In genomic region chr7:30155481-30155880, GRCh38 we compare ENCODE assay signal across 31 cellular contexts. TPM values are rescaled to one million over a fixed set of nuclear protein-coding genes. Genes with fewer than 3 reads are reported as not detected.
A peak's percentile ranks its signal among the peaks of the same experiment; 100 is the strongest.
DNase-seq lines count a peak whose midpoint lies in the region; ATAC-seq, FAIRE-seq and TF ChIP-seq lines count a peak whose summit lies in the region.
"Had no signal": no experiment of that assay in that cellular context is flagged by ENCODE, and none has a peak within 500 bp of the region (broad histone marks: within the 10 kb centered on the region; RNA-seq: fewer than 3 reads in every experiment).

No MANE protein-coding gene starts in this region.

- no peak overlapping the region for H4K91ac ChIP-seq in trophoblast cell (ENCODE audit: low read depth, low read length)

- H3K27ac Mint-ChIP-seq in activated naive CD8-positive, alpha-beta T cell treated with anti-CD3 and anti-CD28 coated beads, Interleukin-2, amount 10 ng/mL, durations not matched to agents 7 days and 5 days: no peak overlapping the region
- no peak overlapping the region for H3K27ac Mint-ChIP-seq in activated naive CD8-positive, alpha-beta T cell treated with anti-CD3 and anti-CD28 coated beads for 36 hours
- H3K27ac Mint-ChIP-seq in astrocyte (ENCODE audit: unreplicated experiment): peak overlapping the region; percentile 47
- H3K27ac Mint-ChIP-seq: activated naive CD4-positive, alpha-beta T cell treated with anti-CD3 and anti-CD28 coated beads for 36 hours; progenitor cell of endocrine pancreas had no signal

- no peak overlapping the region for H3K14ac ChIP-seq in trophoblast cell (ENCODE audit: low read length)

- H3K27me3 ChIP-seq in astrocyte (ENCODE audit: insufficient read depth, low read length) (no peaks in the 10 kb centered on the region), trophoblast cell (ENCODE audit: insufficient read depth, low read length) (no peaks in the 10 kb centered on the region)
- H3K27me3 ChIP-seq: BE2C, breast epithelium, heart left ventricle, neutrophil, testis had no signal

- no peaks in the 10 kb centered on the region for H3K79me1 ChIP-seq in trophoblast cell (ENCODE audit: low read length)

- H3K9me3 ChIP-seq in astrocyte (ENCODE audit: insufficient read depth, low read depth, low read length) (no peaks in the 10 kb centered on the region), trophoblast cell (ENCODE audit: insufficient read depth, low read depth, low read length) (no peaks in the 10 kb centered on the region)
- H3K9me3 ChIP-seq: BE2C, breast epithelium, heart left ventricle, neutrophil, testis had no signal

- H3K9ac ChIP-seq in astrocyte (ENCODE audit: low read length) (no peak overlapping the region), trophoblast cell (ENCODE audit: low read length) (no peak overlapping the region)

- H2BK5ac ChIP-seq in trophoblast cell (ENCODE audit: low read depth, low read length, poor library complexity): no peak overlapping the region

- no peak for ATAC-seq in activated naive CD8-positive, alpha-beta T cell treated with anti-CD3 and anti-CD28 coated beads, Interleukin-2, amount 10 ng/mL, durations not matched to agents 7 days and 5 days (ENCODE audit: low read depth)
- no peak for ATAC-seq in GM19023 (IDR thresholded peaks at IDR 0.05; ENCODE audit: unreplicated experiment)
- ATAC-seq: HCT116, Panc1, sciatic nerve had no signal

- no peak overlapping the region for H2BK12ac ChIP-seq in trophoblast cell (ENCODE audit: low read length)

- peaks cover 5% of the 10 kb centered on the region for H3K4me1 ChIP-seq in astrocyte (ENCODE audit: insufficient read depth, low read length)
- H3K4me1 ChIP-seq in trophoblast cell (ENCODE audit: control insufficient read depth in 1 of 2, insufficient read depth in 2 of 2, low read length in 2 of 2): no peaks in the 10 kb centered on the region
- H3K4me1 ChIP-seq: BE2C, breast epithelium had no signal

- H4K20me1 ChIP-seq in astrocyte (ENCODE audit: insufficient read depth, low read length): no peaks in the 10 kb centered on the region

- H3K18ac ChIP-seq in trophoblast cell (ENCODE audit: low read length): no peak overlapping the region

- H2AK5ac ChIP-seq in trophoblast cell (ENCODE audit: low read length): no peak overlapping the region

- H3K36me3 ChIP-seq in astrocyte (ENCODE audit: insufficient read depth, low read length): peaks cover 3% of the 10 kb centered on the region
- H3K36me3 ChIP-seq in trophoblast cell (ENCODE audit: control insufficient read depth in 1 of 2, insufficient read depth in 2 of 2, low read length in 2 of 2): no peaks in the 10 kb centered on the region
- H3K36me3 ChIP-seq: BE2C, breast epithelium had no signal

- no peaks in the 10 kb centered on the region for H3K79me2 ChIP-seq in astrocyte (ENCODE audit: insufficient read depth, low read length)
- no peaks in the 10 kb centered on the region for H3K79me2 ChIP-seq in trophoblast cell (ENCODE audit: control insufficient read depth, insufficient read depth, low read length, poor library complexity)

- WGBS in trophoblast cell (ENCODE audit: extremely low coverage, insufficient coverage, insufficient read length): no CpG with 5 or more reads among the region's 8 CpGs

- H2BK120ac ChIP-seq in trophoblast cell (ENCODE audit: insufficient read depth, low read length, poor library complexity): no peak overlapping the region

- H3K27ac ChIP-seq in astrocyte (ENCODE audit: low read depth, low read length): no peak overlapping the region
- no peak overlapping the region for H3K27ac ChIP-seq in trophoblast cell (ENCODE audit: low read depth, low read length)
- H3K27ac ChIP-seq: breast epithelium, heart left ventricle, neutrophil, testis had no signal

- H3K27me3 Mint-ChIP-seq in activated naive CD8-positive, alpha-beta T cell treated with anti-CD3 and anti-CD28 coated beads, Interleukin-2, amount 10 ng/mL, durations not matched to agents 7 days and 5 days: no peaks in the 10 kb centered on the region
- no peaks in the 10 kb centered on the region for H3K27me3 Mint-ChIP-seq in activated naive CD8-positive, alpha-beta T cell treated with anti-CD3 and anti-CD28 coated beads for 36 hours
- no peaks in the 10 kb centered on the region for H3K27me3 Mint-ChIP-seq in astrocyte (ENCODE audit: low read depth, unreplicated experiment)
- H3K27me3 Mint-ChIP-seq: progenitor cell of endocrine pancreas had no signal

- H3K23ac ChIP-seq in trophoblast cell (ENCODE audit: low read length): no peak overlapping the region

- no peak overlapping the region for H4K12ac ChIP-seq in trophoblast cell (ENCODE audit: low read depth, low read length)

- H3K4me2 ChIP-seq in astrocyte (ENCODE audit: low read length) (no peak overlapping the region), trophoblast cell (ENCODE audit: low read length) (no peak overlapping the region)

- peaks cover 38% of the 10 kb centered on the region for H3K4me1 Mint-ChIP-seq in activated naive CD8-positive, alpha-beta T cell treated with anti-CD3 and anti-CD28 coated beads, Interleukin-2, amount 10 ng/mL, durations not matched to agents 7 days and 5 days
- H3K4me1 Mint-ChIP-seq in activated naive CD8-positive, alpha-beta T cell treated with anti-CD3 and anti-CD28 coated beads for 36 hours: peaks cover 29% of the 10 kb centered on the region
- peaks cover 12% of the 10 kb centered on the region for H3K4me1 Mint-ChIP-seq in astrocyte (ENCODE audit: low read depth, unreplicated experiment)

- no peak for FAIRE-seq in astrocyte (lab: Jason Lieb, UNC)
- FAIRE-seq: K562 had no signal

- H3K4ac ChIP-seq in trophoblast cell (ENCODE audit: low read depth, low read length): no peak overlapping the region

- H3K36me3 Mint-ChIP-seq in activated naive CD8-positive, alpha-beta T cell treated with anti-CD3 and anti-CD28 coated beads, Interleukin-2, amount 10 ng/mL, durations not matched to agents 7 days and 5 days: no peaks in the 10 kb centered on the region
- no peaks in the 10 kb centered on the region for H3K36me3 Mint-ChIP-seq in activated naive CD8-positive, alpha-beta T cell treated with anti-CD3 and anti-CD28 coated beads for 36 hours
- H3K36me3 Mint-ChIP-seq in astrocyte (ENCODE audit: low read depth, unreplicated experiment): peaks cover 13% of the 10 kb centered on the region

- H3K9me3 Mint-ChIP-seq in activated naive CD8-positive, alpha-beta T cell treated with anti-CD3 and anti-CD28 coated beads, Interleukin-2, amount 10 ng/mL, durations not matched to agents 7 days and 5 days: no peaks in the 10 kb centered on the region
- no peaks in the 10 kb centered on the region for H3K9me3 Mint-ChIP-seq in activated naive CD8-positive, alpha-beta T cell treated with anti-CD3 and anti-CD28 coated beads for 36 hours
- no peaks in the 10 kb centered on the region for H3K9me3 Mint-ChIP-seq in astrocyte (ENCODE audit: unreplicated experiment)
- H3K9me3 Mint-ChIP-seq: activated naive CD4-positive, alpha-beta T cell treated with anti-CD3 and anti-CD28 coated beads for 36 hours had no signal

- peak overlapping the region; percentile 21 for H3K4me3 Mint-ChIP-seq in activated naive CD8-positive, alpha-beta T cell treated with anti-CD3 and anti-CD28 coated beads, Interleukin-2, amount 10 ng/mL, durations not matched to agents 7 days and 5 days
- no peak overlapping the region for H3K4me3 Mint-ChIP-seq in activated naive CD8-positive, alpha-beta T cell treated with anti-CD3 and anti-CD28 coated beads for 36 hours
- no peak overlapping the region for H3K4me3 Mint-ChIP-seq in astrocyte (ENCODE audit: unreplicated experiment)
- H3K4me3 Mint-ChIP-seq: activated naive CD4-positive, alpha-beta T cell treated with anti-CD3 and anti-CD28 coated beads for 36 hours had no signal

- H3K4me3 ChIP-seq in astrocyte (ENCODE audit: insufficient read depth, low read depth, low read length) (no peak overlapping the region), trophoblast cell (ENCODE audit: low read depth, low read length) (no peak overlapping the region)
- H3K4me3 ChIP-seq: breast epithelium, heart left ventricle, K562, testis had no signal

- TF ChIP-seq CTCF in astrocyte (IDR thresholded peaks at IDR 0.05; ENCODE audit: insufficient read depth, low read depth, low read length): no peak

- H2AFZ ChIP-seq in astrocyte (ENCODE audit: low read depth, low read length) (no peak overlapping the region), trophoblast cell (ENCODE audit: insufficient read depth, low read length, poor library complexity) (no peak overlapping the region)

- H4K8ac ChIP-seq in trophoblast cell (ENCODE audit: low read depth, low read length): no peak overlapping the region

- POLR2A ChIA-PET in activated naive CD8-positive, alpha-beta T cell treated with anti-CD3 and anti-CD28 coated beads, Interleukin-2, amount 10 ng/mL, durations not matched to agents 7 days and 5 days (lab: Charles Lee): no interaction called here

- no peak for DNase-seq in activated naive CD8-positive, alpha-beta T cell treated with anti-CD3 and anti-CD28 coated beads, Interleukin-2, amount 10 ng/mL, durations not matched to agents 7 days and 5 days
- no peak for DNase-seq in activated naive CD8-positive, alpha-beta T cell treated with anti-CD3 and anti-CD28 coated beads for 36 hours
- no peak for DNase-seq in astrocyte (ENCODE audit: low read depth)
- DNase-seq in medulla oblongata (ENCODE audit: extremely low spot score): peak; percentile 75
- no peak for DNase-seq in activated naive CD4-positive, alpha-beta T cell (lab: John Stamatoyannopoulos, UW)
- no peak for DNase-seq in NCI-H82 (lab: John Stamatoyannopoulos, UW)
- DNase-seq in trophoblast cell: no peak
- DNase-seq: activated CD4-positive, alpha-beta T cell treated with anti-CD3 and anti-CD28 coated beads, Interleukin-2, amount 50 U/mL, for 4 hours; activated naive CD4-positive, alpha-beta T cell treated with anti-CD3 and anti-CD28 coated beads for 36 hours; amniotic stem cell; BE2C; COR-L47; DND-41; effector CD8-positive, alpha-beta T cell; heart left ventricle; mammary epithelial cell; NCI-H2171; NCI-H526; SIG-M5; stimulated activated naive CD4-positive, alpha-beta T cell; SW 1271; T1000; testis had no signal

RNA-seq across cellular contexts. Expression of gene MTURN, which starts 20.7 kb away (rescaled TPM):
- total RNA-seq in activated naive CD8-positive, alpha-beta T cell treated with anti-CD3 and anti-CD28 coated beads, Interleukin-2, amount 10 ng/mL, durations not matched to agents 7 days and 5 days: 1 to 10 TPM; 6.1 to 9.7 TPM
- total RNA-seq in activated naive CD8-positive, alpha-beta T cell treated with anti-CD3 and anti-CD28 coated beads for 36 hours: 1 to 10 TPM; 2.2 to 2.3 TPM
- 8.4 and 9.3 TPM in 2 replicates for total RNA-seq in astrocyte
- 1.4 and 1.6 TPM in 2 replicates for polyA plus RNA-seq in trophoblast cell (2013)
